17 cellular contexts compared by ENCODE assay signal in the genomic region with DNA sequence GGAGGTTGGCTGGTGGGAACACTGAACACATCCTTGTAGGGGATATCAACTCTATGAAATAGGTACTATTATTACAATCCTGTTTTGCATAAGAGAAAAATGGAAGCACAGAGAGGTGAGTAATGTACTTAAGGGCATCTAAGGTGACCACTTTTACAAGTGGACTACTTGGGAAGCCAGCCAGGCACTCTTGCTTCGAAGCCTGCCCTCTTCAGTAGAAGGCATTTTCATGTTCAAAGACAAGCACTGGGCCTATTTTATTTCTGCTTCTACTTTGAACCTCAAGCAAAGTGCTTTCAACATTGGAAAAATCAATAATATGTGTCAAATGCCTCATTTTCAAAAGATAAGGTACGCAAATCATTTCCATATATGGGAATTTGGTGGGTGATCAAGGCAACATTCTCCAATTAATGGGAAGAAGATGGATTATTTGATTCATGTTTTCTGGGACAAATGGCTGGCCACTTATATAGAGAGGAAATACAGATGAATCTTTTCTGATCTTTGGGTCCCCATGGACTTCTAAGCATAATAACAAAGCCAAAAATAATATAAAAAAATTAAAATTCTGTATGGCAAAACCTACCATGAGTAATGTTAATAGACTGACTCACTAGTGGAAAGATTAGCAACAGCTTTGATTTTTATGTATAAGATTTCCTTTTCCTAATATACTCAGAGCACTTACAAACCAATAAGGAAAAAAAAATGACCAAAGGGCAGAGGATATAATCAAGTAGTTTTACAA.
DNase-seq lines count a peak whose midpoint lies in the region; ATAC-seq and TF ChIP-seq lines count a peak whose summit lies in the region.
"Had no signal": no experiment of that assay in that cellular context is flagged by ENCODE, and none has a peak within 500 bp of the region (broad histone marks: within the 10 kb centered on the region; RNA-seq: fewer than 3 reads in every experiment).

No MANE protein-coding gene starts in this region.

- H3K9me3 ChIP-seq in right cardiac atrium (ENCODE audit: control insufficient read depth, low read length) (no peaks in the 10 kb centered on the region), left lung (no peaks in the 10 kb centered on the region), thyroid gland (no peaks in the 10 kb centered on the region)

- H3K4me3 ChIP-seq in right cardiac atrium (ENCODE audit: low read length) (no peak overlapping the region), left lung (no peak overlapping the region), thyroid gland (replicated peaks in 1 of 3) (no peak overlapping the region)

- no peaks in the 10 kb centered on the region for H3K36me3 ChIP-seq in left lung
- H3K36me3 ChIP-seq in thyroid gland, result no peaks in the 10 kb centered on the region

- no peak overlapping the region for H3K27ac ChIP-seq in right cardiac atrium (ENCODE audit: low read length)
- peak overlapping the region; percentile 0 to 64 for H3K27ac ChIP-seq in left lung
- peak overlapping the region; percentile 31 to 49 (median 41) for H3K27ac ChIP-seq in thyroid gland
- H3K27ac ChIP-seq: KMS-11 had no signal

- intact Hi-C loops in left ventricle myocardium superior (cut with micrococcal nuclease), result no loop called here
- intact Hi-C loops in right cardiac atrium (cut with DNase I), result no loop called here
- intact Hi-C loops in left lung (cut with DNase I), result no loop called here
- intact Hi-C loops in thyroid gland (cut with DNase I), result no loop called here

- peaks cover 16% of the 10 kb centered on the region for H3K4me1 Mint-ChIP-seq in mesothelial cell of epicardium
- no peaks in the 10 kb centered on the region for H3K4me1 Mint-ChIP-seq in stimulated activated effector memory CD8-positive, alpha-beta T cell treated with anti-CD3 and anti-CD28 coated beads, Interleukin-12 subunit alpha, Interleukin-12 subunit beta, amount 100 ng/mL, for 72 hours

- DNase-seq in left ventricle myocardium superior (no peak), right cardiac atrium (no peak), NCI-H2196 (lab: John Stamatoyannopoulos, UW; ENCODE audit: unreplicated experiment) (peak; percentile 25), left lung (peak in 1 of 2 donors; percentile 62), thyroid gland (peak; percentile 90 to 92), mesothelial cell of epicardium (ENCODE audit: low spot score in 2 of 2, unreplicated experiment in 2 of 2) (no peak)
- no peak for DNase-seq in stimulated activated effector memory CD8-positive, alpha-beta T cell treated with anti-CD3 and anti-CD28 coated beads, Interleukin-12 subunit alpha, Interleukin-12 subunit beta, amount 100 ng/mL, for 72 hours (ENCODE audit: low spot score in 2 of 2)
- DNase-seq: ACHN, COR-L47, MM.1S, NCI-H187, NCI-H2171 treated with DMSO at 0.1 percent for 48 hours, NCI-H510A treated with DMSO at 0.1 percent for 48 hours, NCI-H82, SW 1271 had no signal

- ATAC-seq in left ventricle myocardium superior (peak; percentile 41), right cardiac atrium (no peak), left lung (peak; percentile 56), GM18909 (IDR thresholded peaks at IDR 0.05; ENCODE audit: poor library complexity, unreplicated experiment) (no peak)
- ATAC-seq in stimulated activated effector memory CD8-positive, alpha-beta T cell treated with anti-CD3 and anti-CD28 coated beads, Interleukin-12 subunit alpha, Interleukin-12 subunit beta, amount 100 ng/mL, for 72 hours, result no peak

- H3K9me3 Mint-ChIP-seq in mesothelial cell of epicardium, result peaks cover 5% of the 10 kb centered on the region
- H3K9me3 Mint-ChIP-seq in stimulated activated effector memory CD8-positive, alpha-beta T cell treated with anti-CD3 and anti-CD28 coated beads, Interleukin-12 subunit alpha, Interleukin-12 subunit beta, amount 100 ng/mL, for 72 hours, result no peaks in the 10 kb centered on the region

- TF ChIP-seq CTCF in left lung (IDR thresholded peaks at IDR 0.05), result no peak
- TF ChIP-seq CTCF in thyroid gland (IDR thresholded peaks at IDR 0.05), result no peak
- TF ChIP-seq CTCF in mesothelial cell of epicardium (IDR thresholded peaks at IDR 0.05; ENCODE audit: unreplicated experiment), result no peak

- H3K27me3 Mint-ChIP-seq in mesothelial cell of epicardium (ENCODE audit: low read depth), result peaks cover 24% of the 10 kb centered on the region

- no peak overlapping the region for H3K4me3 Mint-ChIP-seq in mesothelial cell of epicardium
- H3K4me3 Mint-ChIP-seq in stimulated activated effector memory CD8-positive, alpha-beta T cell treated with anti-CD3 and anti-CD28 coated beads, Interleukin-12 subunit alpha, Interleukin-12 subunit beta, amount 100 ng/mL, for 72 hours, result no peak overlapping the region

- H3K27me3 ChIP-seq in right cardiac atrium (ENCODE audit: control insufficient read depth, insufficient read depth) (no peaks in the 10 kb centered on the region), left lung (no peaks in the 10 kb centered on the region), thyroid gland (no peaks in the 10 kb centered on the region)

- no peak for TF ChIP-seq POLR2A in thyroid gland (IDR thresholded peaks at IDR 0.05)

- WGBS in right cardiac atrium, result 84% methylated on average over 2 of the region's 2 CpGs
- WGBS in thyroid gland, 2 donors, result 37 to 40% methylated on average over 2 of the region's 2 CpGs

- H3K27ac Mint-ChIP-seq in mesothelial cell of epicardium, result no peak overlapping the region
- H3K27ac Mint-ChIP-seq in stimulated activated effector memory CD8-positive, alpha-beta T cell treated with anti-CD3 and anti-CD28 coated beads, Interleukin-12 subunit alpha, Interleukin-12 subunit beta, amount 100 ng/mL, for 72 hours, result no peak overlapping the region

- no peaks in the 10 kb centered on the region for H3K36me3 Mint-ChIP-seq in mesothelial cell of epicardium
- H3K36me3 Mint-ChIP-seq in stimulated activated effector memory CD8-positive, alpha-beta T cell treated with anti-CD3 and anti-CD28 coated beads, Interleukin-12 subunit alpha, Interleukin-12 subunit beta, amount 100 ng/mL, for 72 hours, result no peaks in the 10 kb centered on the region

- no peaks in the 10 kb centered on the region for H3K4me1 ChIP-seq in right cardiac atrium (ENCODE audit: control insufficient read depth, insufficient read depth, low read length)
- H3K4me1 ChIP-seq in left lung, result peaks cover 8 to 15% of the 10 kb centered on the region in 2 donors
- peaks cover 26 to 39% of the 10 kb centered on the region in 2 donors for H3K4me1 ChIP-seq in thyroid gland

Comparison
In these comparisons a context has a peak if more than half of its experiments do, and no peak if none do; other contexts are left out.
1. ATAC-seq: peak in left ventricle myocardium superior (single experiment) and left lung (single experiment); none in right cardiac atrium (0 of 2), GM18909 (single experiment) and stimulated activated effector memory CD8-positive, alpha-beta T cell treated with anti-CD3 and anti-CD28 coated beads, Interleukin-12 subunit alpha, Interleukin-12 subunit beta, amount 100 ng/mL, for 72 hours (single experiment).
2. DNase-seq: peak in NCI-H2196 (single experiment) and thyroid gland (2 of 2); none in left ventricle myocardium superior (single experiment), right cardiac atrium (0 of 3), mesothelial cell of epicardium (0 of 2) and stimulated activated effector memory CD8-positive, alpha-beta T cell treated with anti-CD3 and anti-CD28 coated beads, Interleukin-12 subunit alpha, Interleukin-12 subunit beta, amount 100 ng/mL, for 72 hours (0 of 2).